1 cellular context compared by ENCODE assay signal in genomic region chr1:116920211-116920610, GRCh38.
TF ChIP-seq lines count a peak whose summit lies in the region.

No MANE protein-coding gene starts in this region.

TF ChIP-seq in WTC11, 78 proteins besides CTCF, POLR2A, EP300 and RAD21 (continued from another document):
- TF ChIP-seq USF1 (CRISPR knock-in tag; IDR thresholded peaks at IDR 0.05) (no peak), TP53 (CRISPR knock-in tag; IDR thresholded peaks at IDR 0.05) (no peak)
